8 cellular contexts compared by ENCODE assay signal in the genomic region with DNA sequence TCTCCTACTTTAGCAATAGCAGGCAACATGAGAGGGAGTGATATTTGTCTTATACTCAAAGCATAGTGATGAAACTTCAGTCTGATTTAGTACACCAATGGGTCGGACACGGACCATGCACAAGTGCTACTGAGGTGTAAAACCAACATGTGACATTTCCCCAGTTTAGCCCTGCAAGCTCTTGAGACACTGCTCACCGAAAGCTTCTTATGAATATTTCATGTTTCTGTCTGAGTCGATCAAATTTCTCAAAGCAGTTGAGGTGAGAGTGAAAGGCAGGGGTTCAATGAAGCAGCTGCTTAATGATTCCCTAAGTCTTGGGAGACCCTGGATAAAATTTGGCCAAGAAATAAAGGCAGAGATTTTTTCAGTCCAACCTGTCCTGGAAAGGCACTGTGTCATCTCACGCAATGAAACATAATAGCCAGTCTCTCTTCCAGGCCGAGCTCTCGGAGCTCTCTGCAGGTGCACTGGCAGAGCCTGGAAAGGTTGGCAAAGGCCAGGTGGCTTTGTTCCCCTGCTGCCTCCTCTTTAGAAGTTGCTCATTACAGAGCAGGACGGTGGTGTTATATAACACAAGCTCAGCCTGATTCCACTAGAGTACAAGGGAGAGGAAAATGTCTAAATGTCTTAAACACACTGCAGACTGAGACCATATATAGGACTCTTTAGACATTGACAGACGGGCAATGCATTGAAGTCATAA.
DNase-seq lines count a peak whose midpoint lies in the region; ATAC-seq and TF ChIP-seq lines count a peak whose summit lies in the region.

No MANE protein-coding gene starts in this region.

- H3K4me2 ChIP-seq in OCI-LY3 (ENCODE audit: low read length), result peak overlapping the region; percentile 84

- DNase-seq in GM06990 (ENCODE audit: extremely low read depth, insufficient read length) (peak; percentile 75), T-helper 2 cell (no peak), KG1 (lab: John Stamatoyannopoulos, UW) (no peak), head of caudate nucleus (no peak)
- DNase-seq in activated naive CD4-positive, alpha-beta T cell treated with Interleukin-2 at 50 U/mL for 16 hours, result no peak

- no peaks in the 10 kb centered on the region for H3K79me2 ChIP-seq in OCI-LY3 (ENCODE audit: low read length)

- H3K27ac ChIP-seq in OCI-LY3 (ENCODE audit: low read length), result peak overlapping the region; percentile 82

- no peaks in the 10 kb centered on the region for H3K27me3 ChIP-seq in GM06990 (replicated peaks; ENCODE audit: control insufficient read depth, insufficient read depth, low read length)
- H3K27me3 ChIP-seq in OCI-LY3 (ENCODE audit: low read depth, low read length), result peaks cover 15% of the 10 kb centered on the region; the same call in 1 of the 2 replicates

- H3K36me3 ChIP-seq in GM06990 (ENCODE audit: control insufficient read depth, insufficient read depth, low read length), result no peaks in the 10 kb centered on the region
- no peaks in the 10 kb centered on the region for H3K36me3 ChIP-seq in OCI-LY3 (replicated peaks; ENCODE audit: low read depth, low read length)

- TF ChIP-seq CTCF in GM06990 (IDR thresholded peaks at IDR 0.05; ENCODE audit: insufficient read depth, low read length, poor library complexity, severe bottlenecking) (no peak), OCI-LY3 (IDR thresholded peaks at IDR 0.05; ENCODE audit: low read depth, low read length) (no peak)

- H4K20me1 ChIP-seq in OCI-LY3 (ENCODE audit: insufficient read depth, low read length), result no peaks in the 10 kb centered on the region

- H3K9me3 ChIP-seq in OCI-LY3 (ENCODE audit: insufficient read depth, low read length), result no peaks in the 10 kb centered on the region

- H3K4me1 ChIP-seq in OCI-LY3 (ENCODE audit: low read length), result peaks cover 31% of the 10 kb centered on the region

- peak; percentile 95 for ATAC-seq in GM19463 (IDR thresholded peaks at IDR 0.05; ENCODE audit: unreplicated experiment)
- ATAC-seq in HG03108 (IDR thresholded peaks at IDR 0.05; ENCODE audit: unreplicated experiment), result peak; percentile 97

- no peak overlapping the region; the same call in 1 of the 2 replicates for H3K4me3 ChIP-seq in GM06990 (replicated peaks; ENCODE audit: low read depth, low read length)
- H3K4me3 ChIP-seq in OCI-LY3 (ENCODE audit: low read length), result peak overlapping the region; percentile 61

- intact Hi-C loops in head of caudate nucleus (cut with DNase I), result no loop called here

- H2AFZ ChIP-seq in OCI-LY3 (ENCODE audit: low read depth, low read length), result no peak overlapping the region

- H3K9ac ChIP-seq in OCI-LY3 (ENCODE audit: low read length), result no peak overlapping the region
